In the genomic region with DNA sequence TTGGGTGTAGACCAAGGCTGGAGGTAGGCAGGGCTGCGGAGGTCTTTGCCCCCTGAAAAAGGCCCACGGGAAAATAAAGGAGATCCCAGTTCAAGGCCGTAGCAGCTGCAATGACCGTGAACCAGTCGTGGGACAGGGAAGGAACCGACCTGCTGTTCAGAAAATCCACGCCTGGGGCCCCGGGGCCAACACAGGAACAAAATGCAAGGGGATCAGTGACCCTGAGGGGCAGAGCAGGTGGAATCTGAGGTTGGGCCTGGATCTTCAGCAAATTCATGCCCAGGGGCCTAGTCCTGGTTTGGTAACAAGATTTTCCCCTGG, we compare ENCODE assay signal across 8 cellular contexts. TPM values are rescaled to one million over a fixed set of nuclear protein-coding genes. Genes with fewer than 3 reads are reported as not detected.
A peak's percentile ranks its signal among the peaks of the same experiment; 100 is the strongest.
DNase-seq lines count a peak whose midpoint lies in the region; ATAC-seq and TF ChIP-seq lines count a peak whose summit lies in the region.
"Not testable (repeated sequence)": the region's sequence is repeated elsewhere in the genome, so short reads cannot be mapped to it uniquely, and the experiment has no call there.
"Had no signal": no experiment of that assay in that cellular context is flagged by ENCODE, and none has a peak within 500 bp of the region (broad histone marks: within the 10 kb centered on the region; RNA-seq: fewer than 3 reads in every experiment).

No MANE protein-coding gene starts in this region.

- H3K9me3 Mint-ChIP-seq in activated T-cell treated with anti-CD3 and anti-CD28 coated beads, Interleukin-2, amount 50 U/mL, for 4 hours; endodermal cell: not testable (repeated sequence)

- not testable (repeated sequence) for H3K79me2 ChIP-seq in parathyroid adenoma

- TF ChIP-seq CTCF in HFF-Myc (IDR thresholded peaks at IDR 0.05; ENCODE audit: low read depth, low read length, missing control alignments); endodermal cell (conservative IDR thresholded peaks at IDR 0.05); mucosa of descending colon (IDR thresholded peaks at IDR 0.05); parathyroid adenoma (IDR thresholded peaks at IDR 0.05); testis (IDR thresholded peaks at IDR 0.05): not testable (repeated sequence)

- 80 to 85% methylated on average over 6 to 8 of the region's 8 CpGs for WGBS in endodermal cell (ENCODE audit: insufficient coverage in 1 of 2, insufficient read length in 1 of 2), 2 experiments
- 42 to 47% methylated on average over 8 of the region's 8 CpGs for WGBS in testis, 2 donors

- not testable (repeated sequence) for ATAC-seq in activated T-cell treated with anti-CD3 and anti-CD28 coated beads, Interleukin-2, amount 50 U/mL, for 4 hours
- peak; percentile 3 for ATAC-seq in mucosa of descending colon

- not testable (repeated sequence) for TF ChIP-seq POLR2A in testis (IDR thresholded peaks at IDR 0.05)

- H3K9me3 ChIP-seq in endodermal cell (ENCODE audit: control insufficient read depth, low read length); iPS-18a (ENCODE audit: control insufficient read depth, low read depth, low read length); mucosa of descending colon; parathyroid adenoma (ENCODE audit: control insufficient read depth, low read length); testis: not testable (repeated sequence)

- peak overlapping the region; percentile 45 for H3K4me3 ChIP-seq in HFF-Myc (replicated peaks; ENCODE audit: low read depth, low read length)
- not testable (repeated sequence) for H3K4me3 ChIP-seq in endodermal cell (ENCODE audit: low read length); mucosa of descending colon; parathyroid adenoma (ENCODE audit: low read depth, low read length)
- H3K4me3 ChIP-seq in iPS-18a (ENCODE audit: low read length) = peak overlapping the region; percentile 65
- H3K4me3 ChIP-seq in testis = peak overlapping the region in 1 of 2 donors; percentile 73

- H3K4me1 ChIP-seq in endodermal cell (ENCODE audit: control insufficient read depth, insufficient read depth, low read length); iPS-18a (ENCODE audit: control insufficient read depth, low read depth, low read length); mucosa of descending colon (ENCODE audit: low read depth); parathyroid adenoma; testis: not testable (repeated sequence)

- intact Hi-C loops in mucosa of descending colon (cut with DNase I, micrococcal nuclease); testis (cut with DNase I; ENCODE audit: low total_unique reads): not testable (repeated sequence)

- H3K27me3 Mint-ChIP-seq in activated T-cell treated with anti-CD3 and anti-CD28 coated beads, Interleukin-2, amount 50 U/mL, for 4 hours (ENCODE audit: low read depth) = peaks cover 38% of the 10 kb centered on the region
- peaks cover 20% of the 10 kb centered on the region for H3K27me3 Mint-ChIP-seq in endodermal cell (ENCODE audit: insufficient read depth)

- H3K4me2 ChIP-seq in parathyroid adenoma (ENCODE audit: low read length) = peak overlapping the region; percentile 83

- peaks cover 13% of the 10 kb centered on the region for H3K27me3 ChIP-seq in endodermal cell (ENCODE audit: control insufficient read depth, insufficient read depth, low read length, poor library complexity, severe bottlenecking)
- H3K27me3 ChIP-seq in iPS-18a (ENCODE audit: control insufficient read depth, insufficient read depth, low read length); parathyroid adenoma (ENCODE audit: control insufficient read depth, insufficient read depth, low read length); testis: not testable (repeated sequence)

- not testable (repeated sequence) for H3K36me3 ChIP-seq in endodermal cell (ENCODE audit: control insufficient read depth, insufficient read depth, low read length); iPS-18a (ENCODE audit: control insufficient read depth, low read depth, low read length); mucosa of descending colon (ENCODE audit: low read depth); parathyroid adenoma (ENCODE audit: control insufficient read depth, insufficient read depth, low read length); testis (ENCODE audit: low read depth, missing control alignments)

- peak overlapping the region; percentile 13 for H3K4me3 Mint-ChIP-seq in activated T-cell treated with anti-CD3 and anti-CD28 coated beads, Interleukin-2, amount 50 U/mL, for 4 hours
- H3K4me3 Mint-ChIP-seq in endodermal cell = peak overlapping the region; percentile 61

- H3K4me1 Mint-ChIP-seq in activated T-cell treated with anti-CD3 and anti-CD28 coated beads, Interleukin-2, amount 50 U/mL, for 4 hours (ENCODE audit: low read depth); endodermal cell: not testable (repeated sequence)

- H3K36me3 Mint-ChIP-seq in activated T-cell treated with anti-CD3 and anti-CD28 coated beads, Interleukin-2, amount 50 U/mL, for 4 hours (ENCODE audit: insufficient read depth); endodermal cell (ENCODE audit: low read depth): not testable (repeated sequence)

- H3K27ac Mint-ChIP-seq in endodermal cell = not testable (repeated sequence)

- H2AFZ ChIP-seq in parathyroid adenoma = peak overlapping the region; percentile 89

- not testable (repeated sequence) for DNase-seq in HFF-Myc (ENCODE audit: extremely low read depth, low read depth); activated T-cell treated with anti-CD3 and anti-CD28 coated beads, Interleukin-2, amount 50 U/mL, for 4 hours; endodermal cell; mucosa of descending colon; testis

- H3K9ac ChIP-seq in endodermal cell (ENCODE audit: extremely low read depth, low read length, poor library complexity, severe bottlenecking); parathyroid adenoma: not testable (repeated sequence)
- peak overlapping the region; percentile 39 for H3K9ac ChIP-seq in iPS-18a (ENCODE audit: low read length)

- H3K27ac ChIP-seq in endodermal cell (ENCODE audit: low read depth, low read length); iPS-18a (ENCODE audit: low read length); parathyroid adenoma: not testable (repeated sequence)
- H3K27ac ChIP-seq in testis = peak overlapping the region; percentile 61 to 73

RNA-seq across cellular contexts. Expression of a gene that starts 0.9 kb away (rescaled TPM):
- total RNA-seq in activated T-cell treated with anti-CD3 and anti-CD28 coated beads, Interleukin-2, amount 50 U/mL, for 4 hours = under 1 TPM; 0.11 to 0.40 (median 0.11) TPM
- total RNA-seq in endodermal cell = 1 to 10 TPM; 2.7 to 3.1 TPM
- polyA plus RNA-seq in endodermal cell (2013, experiment 1 of 2) = 1.9 TPM
- polyA plus RNA-seq in endodermal cell (2013, experiment 2 of 2) = 0.75 TPM
- total RNA-seq in mucosa of descending colon = 1 to 10 TPM; 4.8 to 9.8 (median 8.3) TPM
- 10 to 100 TPM in 1 of 2 donors, 1 to 10 TPM in 1; 9.5 to 12.5 TPM for total RNA-seq in testis
- polyA plus RNA-seq in testis (ENCODE audit: insufficient read depth, low read depth, low replicate concordance) = 3.7 TPM
- total RNA-seq: IMR-90 had no signal

RNA-seq across cellular contexts. Expression of a gene that starts 18.4 kb away (rescaled TPM):
- 1 to 10 TPM; 1.1 to 6.3 (median 1.5) TPM for total RNA-seq in activated T-cell treated with anti-CD3 and anti-CD28 coated beads, Interleukin-2, amount 50 U/mL, for 4 hours
- 1 to 10 TPM in 1 of 2 donors, under 1 TPM in 1; 0.75 to 3.7 TPM for total RNA-seq in endodermal cell
- 25.9 TPM for polyA plus RNA-seq in endodermal cell (2013, experiment 1 of 2)
- 19.9 TPM for polyA plus RNA-seq in endodermal cell (2013, experiment 2 of 2)
- total RNA-seq in mucosa of descending colon = 10 to 100 TPM in 2 of 3 donors, 1 to 10 TPM in 1; 5.4 to 49.7 (median 11.0) TPM
- 10 to 100 TPM; 23.0 to 40.1 TPM for total RNA-seq in testis
- polyA plus RNA-seq in testis (ENCODE audit: insufficient read depth, low read depth, low replicate concordance) = 6.0 TPM
- total RNA-seq: IMR-90 had no signal

RNA-seq across cellular contexts. Expression of a gene that starts 37.9 kb away (rescaled TPM):
- 10 to 100 TPM; 15.4 to 20.8 (median 19.0) TPM for total RNA-seq in activated T-cell treated with anti-CD3 and anti-CD28 coated beads, Interleukin-2, amount 50 U/mL, for 4 hours
- total RNA-seq in endodermal cell (10 to 100 TPM in 1 of 2 donors, 1 to 10 TPM in 1; 6.3 to 10.4 TPM), mucosa of descending colon (10 to 100 TPM in 1 of 3 donors, 1 to 10 TPM in 2; 5.4 to 54.3 (median 9.1) TPM), testis (10 to 100 TPM; 54.1 to 63.1 TPM)
- polyA plus RNA-seq in endodermal cell (2013, experiment 1 of 2) = 35.8 TPM
- polyA plus RNA-seq in endodermal cell (2013, experiment 2 of 2) = 35.6 TPM
- 102 TPM for polyA plus RNA-seq in testis (ENCODE audit: insufficient read depth, low read depth, low replicate concordance)
